In genomic region chr11:9574806-9575530, GRCh38 we compare ENCODE assay signal across 1 cellular context.
TF ChIP-seq lines count a peak whose summit lies in the region.

No MANE protein-coding gene starts in this region.

TF ChIP-seq in K562, 482 proteins besides CTCF, POLR2A, EP300 and RAD21 (continued from another document and continues in another):
- TF ChIP-seq CTBP1 (IDR thresholded peaks at IDR 0.05; ENCODE audit: borderline replicate concordance) (peak; percentile 34; the same call in 1 of the 2 replicates), RBFOX2 (IDR thresholded peaks at IDR 0.05; ENCODE audit: low read depth, low read length) (peak; percentile 84), GTF2E2 (tag; IDR thresholded peaks at IDR 0.05) (no peak), OTX1 (CRISPR knock-in tag; IDR thresholded peaks at IDR 0.05) (peak; percentile 59; the same call in 1 of the 2 replicates), CBFA2T3 (IDR thresholded peaks at IDR 0.05) (peak; percentile 72), NCOA1 (IDR thresholded peaks at IDR 0.05; ENCODE audit: low read depth) (no peak), ZNF311 (CRISPR knock-in tag; IDR thresholded peaks at IDR 0.05) (no peak), GABPB1 (CRISPR knock-in tag; IDR thresholded peaks at IDR 0.05) (0 out of 2 replicates have a peak, but pooled peaks have one; percentile 24), TFAP4 (CRISPR knock-in tag; IDR thresholded peaks at IDR 0.05; ENCODE audit: borderline replicate concordance) (peak; percentile 40; the same call in 1 of the 2 replicates), MEF2D (tag; conservative IDR thresholded peaks at IDR 0.05; ENCODE audit: low read depth) (peak; percentile 66; the same call in 1 of the 2 replicates), THRB (CRISPR knock-in tag; conservative IDR thresholded peaks at IDR 0.05) (0 out of 2 replicates have a peak, but pooled peaks have one; percentile 67), FOXP1 (CRISPR knock-in tag; IDR thresholded peaks at IDR 0.05) (no peak), JUND (IDR thresholded peaks at IDR 0.05; ENCODE audit: borderline replicate concordance, low read depth, low read length) (peak; percentile 3; the same call in 1 of the 2 replicates), JUND (tag; IDR thresholded peaks at IDR 0.05; ENCODE audit: borderline replicate concordance, low read depth, low read length) (peak; percentile 29; the same call in 1 of the 3 replicates), SRSF7 (optimal IDR thresholded peaks at IDR 0.05; ENCODE audit: low read depth, low read length) (no peak), ZNF395 (CRISPR knock-in tag; IDR thresholded peaks at IDR 0.05) (peak; percentile 47; the same call in 1 of the 2 replicates), ZNF511 (CRISPR knock-in tag; IDR thresholded peaks at IDR 0.05) (0 out of 2 replicates have a peak, but pooled peaks have one; percentile 30), ZBTB33 (CRISPR knock-in tag; IDR thresholded peaks at IDR 0.05) (peak; percentile 10; the same call in 1 of the 2 replicates), FOXK1 (CRISPR knock-in tag; IDR thresholded peaks at IDR 0.05; ENCODE audit: borderline replicate concordance) (peak; percentile 87), HCFC1 (IDR thresholded peaks at IDR 0.05; ENCODE audit: low read depth, low read length) (no peak), RBM39 (optimal IDR thresholded peaks at IDR 0.05; ENCODE audit: low read depth, low read length) (peak; percentile 66), ZNF174 (CRISPR knock-in tag; IDR thresholded peaks at IDR 0.05) (no peak), GATAD2B (IDR thresholded peaks at IDR 0.05; ENCODE audit: borderline replicate concordance) (no peak), RREB1 (CRISPR knock-in tag; IDR thresholded peaks at IDR 0.05) (no peak), CBFA2T2 (conservative IDR thresholded peaks at IDR 0.05) (peak; percentile 49), HMBOX1 (IDR thresholded peaks at IDR 0.05) (0 out of 2 replicates have a peak, but pooled peaks have one; percentile 14), ZNF518B (CRISPR knock-in tag; IDR thresholded peaks at IDR 0.05) (no peak), ZNF232 (CRISPR knock-in tag; IDR thresholded peaks at IDR 0.05) (peak; percentile 65; the same call in 1 of the 2 replicates), ZNF707 (CRISPR knock-in tag; conservative IDR thresholded peaks at IDR 0.05) (no peak), TAF1 (IDR thresholded peaks at IDR 0.05; ENCODE audit: control insufficient read depth, extremely low read depth, insufficient read depth, low read length, severe bottlenecking) (peak; percentile 77), KAT7 (CRISPR knock-in tag; IDR thresholded peaks at IDR 0.05; ENCODE audit: borderline replicate concordance) (peak; percentile 78; the same call in 1 of the 2 replicates), ZEB2 (IDR thresholded peaks at IDR 0.05) (peak; percentile 58; the same call in 1 of the 2 replicates), ZNF224 (CRISPR knock-in tag; IDR thresholded peaks at IDR 0.05) (peak; percentile 75; the same call in 1 of the 2 replicates), KAT2B (IDR thresholded peaks at IDR 0.05; ENCODE audit: low read depth, low read length) (no peak), ZNF589 (CRISPR knock-in tag; IDR thresholded peaks at IDR 0.05; ENCODE audit: low read depth) (no peak), SUPT5H (IDR thresholded peaks at IDR 0.05) (peak; percentile 69), ETV6 (IDR thresholded peaks at IDR 0.05; ENCODE audit: borderline replicate concordance in 1 of 2, low read depth in 2 of 2, low read length in 1 of 2) (no peak), ETV6 (CRISPR knock-in tag; IDR thresholded peaks at IDR 0.05; ENCODE audit: borderline replicate concordance) (0 out of 2 replicates have a peak, but pooled peaks have one; percentile 55), NEUROD1 (IDR thresholded peaks at IDR 0.05; ENCODE audit: borderline replicate concordance, low read depth, low read length, partially characterized antibody) (peak; percentile 17), ZNF217 (CRISPR knock-in tag; IDR thresholded peaks at IDR 0.05) (no peak), BACH1 (tag; IDR thresholded peaks at IDR 0.05) (peak; percentile 57; the same call in 1 of the 2 replicates), DEAF1 (CRISPR knock-in tag; IDR thresholded peaks at IDR 0.05) (0 out of 2 replicates have a peak, but pooled peaks have one; percentile 5)
